Comparison of ENCODE assay signal across 24 cellular contexts in the genomic region with DNA sequence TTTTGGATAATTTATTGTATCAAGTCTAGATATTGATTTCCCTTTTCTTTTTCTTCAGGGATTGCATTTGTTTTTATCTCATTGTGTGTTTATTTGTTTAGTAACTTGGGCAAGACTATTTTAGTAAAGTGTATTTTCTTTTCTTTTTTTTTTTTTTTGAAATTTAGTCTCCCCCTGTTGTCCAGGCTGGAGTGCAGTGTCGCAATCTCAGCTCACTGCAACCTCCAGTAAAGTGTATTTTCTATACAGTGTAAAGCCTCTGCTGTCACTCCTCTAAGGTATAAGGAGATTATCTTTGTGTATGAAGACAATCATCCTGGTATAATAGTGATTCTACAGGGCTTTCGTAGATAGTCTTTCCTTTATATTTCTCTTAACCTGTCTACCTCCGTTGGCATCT.
"Had no signal": no experiment of that assay in that cellular context is flagged by ENCODE, and none has a peak within 500 bp of the region (broad histone marks: within the 10 kb centered on the region; RNA-seq: fewer than 3 reads in every experiment).

No MANE protein-coding gene starts in this region.

- H3K36me3 ChIP-seq: esophagus squamous epithelium, heart right ventricle, right atrium auricular region, transverse colon had no signal

- H3K4me1 ChIP-seq: body of pancreas, esophagus squamous epithelium, heart right ventricle, right atrium auricular region, transverse colon had no signal

- DNase-seq: activated CD4-positive, alpha-beta T cell treated with anti-CD3 and anti-CD28 coated beads for 36 hours; activated CD4-positive, alpha-beta T cell treated with anti-CD3 and anti-CD28 coated beads, Interleukin-2, amount 50 U/mL, for 4 hours; activated CD4-positive, CD25-positive, alpha-beta regulatory T cell; activated naive CD4-positive, alpha-beta T cell; activated T-cell treated with anti-CD3 and anti-CD28 coated beads for 4 hours; activated T-cell treated with anti-CD3 and anti-CD28 coated beads, Interleukin-2, amount 50 U/mL, for 72 hours; anterior cingulate cortex; body of pancreas; dermis blood vessel endothelial cell; effector CD4-positive, alpha-beta T cell; esophagus squamous epithelium; foreskin melanocyte; heart right ventricle; left cardiac atrium; left ventricle myocardium superior; mammary epithelial cell; naive B cell; nephron progenitor cell; occipital lobe; stimulated activated CD4-positive, alpha-beta T cell treated with anti-CD3 and anti-CD28 coated beads, Interleukin-2, amount 100 ng/mL, for 48 hours; stimulated activated naive CD4-positive, alpha-beta T cell treated with Interleukin-2 at 50 U/mL for 16 hours; transverse colon had no signal

- H3K27ac ChIP-seq: body of pancreas, epithelial cell of prostate, esophagus squamous epithelium, heart right ventricle, right atrium auricular region, transverse colon had no signal

- H3K27me3 ChIP-seq: body of pancreas, esophagus squamous epithelium, heart right ventricle, right atrium auricular region, transverse colon had no signal

- H3K9me3 ChIP-seq: body of pancreas, transverse colon had no signal

- H3K4me3 ChIP-seq: body of pancreas, esophagus squamous epithelium, heart right ventricle, right atrium auricular region, transverse colon had no signal
